In genomic region chr20:16729565-16730460, GRCh38 we compare ENCODE assay signal across 8 cellular contexts. TPM values are rescaled to one million over a fixed set of nuclear protein-coding genes. Genes with fewer than 3 reads are reported as not detected.
DNase-seq lines count a peak whose midpoint lies in the region; ATAC-seq and TF ChIP-seq lines count a peak whose summit lies in the region.

Gene SNRPB2 (plus strand): TSS chr20:16730026. CDS start chr20:16731703, 1,677 bp downstream.

- WGBS in right lobe of liver (ENCODE audit: insufficient coverage, low coverage, low lambda C conversion rate, missing lambda C conversion rate) = 1% methylated on average over 29 of the region's 57 CpGs

- peaks cover 18 to 32% (median 25%) of the 10 kb centered on the region in 3 donors for H3K27me3 Mint-ChIP-seq in CD14-positive monocyte (ENCODE audit: low read depth in 3 of 3)
- peaks cover 13% of the 10 kb centered on the region for H3K27me3 Mint-ChIP-seq in activated CD4-positive, alpha-beta memory T cell treated with anti-CD3 and anti-CD28 coated beads for 36 hours

- peak within 1 kb of the TSS; percentile 98 to 99 for H3K9ac ChIP-seq in duodenal mucosa (ENCODE audit: low read depth in 1 of 2, low read length in 2 of 2)

- TF ChIP-seq CTCF in CD14-positive monocyte (IDR thresholded peaks at IDR 0.05) (no peak), right lobe of liver (IDR thresholded peaks at IDR 0.05) (no peak)

- ATAC-seq in GM19397 (IDR thresholded peaks at IDR 0.05; ENCODE audit: unreplicated experiment) (peak; percentile 98), HG03571 (IDR thresholded peaks at IDR 0.05; ENCODE audit: unreplicated experiment) (peak; percentile 99), right lobe of liver (peak; percentile 99 to 100 (median 100))

- POLR2A ChIA-PET in activated CD4-positive, alpha-beta memory T cell treated with anti-CD3 and anti-CD28 coated beads for 36 hours (lab: Charles Lee) = interaction anchor here (0.9 to 1.5 kb wide), 2 partner anchors 9 to 155 kb away, joined by 3 to 6 read pairs; no protein-coding TSS in a partner anchor

- H3K4me3 Mint-ChIP-seq in CD14-positive monocyte = peak within 1 kb of the TSS; percentile 98 to 100
- H3K4me3 Mint-ChIP-seq in activated CD4-positive, alpha-beta memory T cell treated with anti-CD3 and anti-CD28 coated beads for 36 hours = peak within 1 kb of the TSS; percentile 100

- H3K4me1 ChIP-seq in duodenal mucosa (ENCODE audit: control insufficient read depth in 1 of 2, insufficient read depth in 2 of 2, low read length in 2 of 2) (peaks cover 16% of the 10 kb centered on the region in 2 donors), right lobe of liver (peaks cover 0 to 9% (median 5%) of the 10 kb centered on the region in 4 donors)

- peak; percentile 95 for DNase-seq in CD14-positive monocyte (ENCODE audit: low spot score)
- peak; percentile 98 for DNase-seq in NCI-H82 (lab: John Stamatoyannopoulos, UW)
- DNase-seq in activated CD4-positive, alpha-beta memory T cell treated with anti-CD3 and anti-CD28 coated beads for 36 hours = peak; percentile 95
- peak; percentile 93 to 95 (median 95) for DNase-seq in right lobe of liver
- peak; percentile 82 to 91 for DNase-seq in stimulated activated CD4-positive, alpha-beta T cell treated with anti-CD3 and anti-CD28 coated beads, Interleukin-4, amount 100 ng/mL, for 4 hours

- H3K9me3 ChIP-seq in duodenal mucosa (ENCODE audit: control insufficient read depth in 1 of 2, low read length in 2 of 2) (no peaks in the 10 kb centered on the region), right lobe of liver (no peaks in the 10 kb centered on the region)

- CTCF ChIA-PET in activated CD4-positive, alpha-beta memory T cell treated with anti-CD3 and anti-CD28 coated beads for 36 hours (lab: Charles Lee) = interaction anchor here (1.3 kb wide), 1 partner anchor 31 kb away, joined by 5 read pairs; no protein-coding TSS in a partner anchor

- peaks cover 11 to 21% (median 14%) of the 10 kb centered on the region in 7 donors for H3K9me3 Mint-ChIP-seq in CD14-positive monocyte
- peaks cover 7% of the 10 kb centered on the region for H3K9me3 Mint-ChIP-seq in activated CD4-positive, alpha-beta memory T cell treated with anti-CD3 and anti-CD28 coated beads for 36 hours

- H3K4me1 Mint-ChIP-seq in CD14-positive monocyte = peaks cover 34% of the 10 kb centered on the region
- peaks cover 48% of the 10 kb centered on the region for H3K4me1 Mint-ChIP-seq in activated CD4-positive, alpha-beta memory T cell treated with anti-CD3 and anti-CD28 coated beads for 36 hours (ENCODE audit: low read depth)

- H3K27ac ChIP-seq in duodenal mucosa (ENCODE audit: low read depth, low read length) (peak within 1 kb of the TSS; percentile 45), right lobe of liver (peak within 1 kb of the TSS; percentile 52 to 59 (median 53))

- H3K27me3 ChIP-seq in duodenal mucosa (ENCODE audit: control insufficient read depth in 1 of 2, insufficient read depth in 2 of 2, low read length in 2 of 2) (peaks cover 6 to 11% of the 10 kb centered on the region in 2 donors), right lobe of liver (no peaks in the 10 kb centered on the region)

- H3K36me3 Mint-ChIP-seq in CD14-positive monocyte = peaks cover 37 to 44% of the 10 kb centered on the region in 2 donors
- H3K36me3 Mint-ChIP-seq in activated CD4-positive, alpha-beta memory T cell treated with anti-CD3 and anti-CD28 coated beads for 36 hours = peaks cover 40% of the 10 kb centered on the region

- peak; percentile 61 for TF ChIP-seq POLR2A in right lobe of liver (IDR thresholded peaks at IDR 0.05)

- intact Hi-C loops in CD14-positive monocyte (cut with micrococcal nuclease) (loop anchor here in 1 of 2 donors (2.0 to 10.0 kb wide), 2 partner anchors 155 to 1565 kb away; no protein-coding TSS in a partner anchor), right lobe of liver (cut with DNase I) (no loop called here)
- intact Hi-C loops in activated CD4-positive, alpha-beta memory T cell treated with anti-CD3 and anti-CD28 coated beads for 36 hours (cut with micrococcal nuclease) = loop anchor here (1.0 to 10.0 kb wide), 3 partner anchors 155 to 1405 kb away; partner anchors contain the start of genes KAT14, MGME1, PET117 and SNX5

- peaks cover 21 to 23% of the 10 kb centered on the region in 2 donors for H3K36me3 ChIP-seq in duodenal mucosa (ENCODE audit: control insufficient read depth in 1 of 2, insufficient read depth in 2 of 2, low read length in 2 of 2)
- peaks cover 0 to 18% (median 7%) of the 10 kb centered on the region in 4 donors for H3K36me3 ChIP-seq in right lobe of liver

- peak within 1 kb of the TSS; percentile 99 to 100 (median 100) for H3K27ac Mint-ChIP-seq in CD14-positive monocyte
- peak within 1 kb of the TSS; percentile 99 for H3K27ac Mint-ChIP-seq in activated CD4-positive, alpha-beta memory T cell treated with anti-CD3 and anti-CD28 coated beads for 36 hours

- peak within 1 kb of the TSS; percentile 96 to 99 for H3K4me3 ChIP-seq in duodenal mucosa (ENCODE audit: low read depth in 1 of 2, low read length in 2 of 2)
- peak within 1 kb of the TSS; percentile 90 to 97 (median 92) for H3K4me3 ChIP-seq in right lobe of liver

RNA-seq across cellular contexts. Expression of gene SNRPB2, which starts in this region (rescaled TPM):
- polyA plus RNA-seq in CD14-positive monocyte = 10 to 100 TPM; 62.3 to 66.3 TPM
- total RNA-seq in activated CD4-positive, alpha-beta memory T cell treated with anti-CD3 and anti-CD28 coated beads for 36 hours = 100 to 1,000 TPM; 109 to 110 TPM
- total RNA-seq in right lobe of liver = 10 to 100 TPM; 10.2 to 19.3 (median 17.3) TPM

Comparison
In these comparisons a context has a peak if more than half of its experiments do, and no peak if none do; other contexts are left out.
1. Peak in every context shown above with its lines: DNase-seq, ATAC-seq, H3K4me3 ChIP-seq and H3K27ac ChIP-seq.
2. RNA of gene SNRPB2 (total RNA-seq): 109 to 110 TPM in activated CD4-positive, alpha-beta memory T cell treated with anti-CD3 and anti-CD28 coated beads for 36 hours; 10.2 to 19.3 TPM in right lobe of liver; every median in the first group is over 4 times any median in the second.